Comparison of ENCODE assay signal across 10 cellular contexts in genomic region chr2:219661197-219661954, GRCh38. TPM values are rescaled to one million over a fixed set of nuclear protein-coding genes. Genes with fewer than 3 reads are reported as not detected.
A peak's percentile ranks its signal among the peaks of the same experiment; 100 is the strongest.
DNase-seq lines count a peak whose midpoint lies in the region; ATAC-seq, FAIRE-seq and TF ChIP-seq lines count a peak whose summit lies in the region.
"Had no signal": no experiment of that assay in that cellular context is flagged by ENCODE, and none has a peak within 500 bp of the region (broad histone marks: within the 10 kb centered on the region; RNA-seq: fewer than 3 reads in every experiment).

No MANE protein-coding gene starts in this region.

- no peak overlapping the region for H3K4me3 ChIP-seq in kidney epithelial cell (ENCODE audit: low read depth, low read length)
- H3K4me3 ChIP-seq in gastrocnemius medialis: no peak overlapping the region
- H3K4me3 ChIP-seq: psoas muscle had no signal

- H3K36me3 ChIP-seq in kidney epithelial cell (ENCODE audit: control insufficient read depth, insufficient read depth, low read length): no peaks in the 10 kb centered on the region
- H3K36me3 ChIP-seq in gastrocnemius medialis: no peaks in the 10 kb centered on the region

- H3K4me1 Mint-ChIP-seq in HFFc6 (ENCODE audit: low read depth): peaks cover 68% of the 10 kb centered on the region
- no peaks in the 10 kb centered on the region for H3K4me1 Mint-ChIP-seq in activated T-cell treated with anti-CD3 and anti-CD28 coated beads, Interleukin-2, amount 50 U/mL, for 24 hours (ENCODE audit: low read depth)

- DNase-seq in HFFc6 (peak; percentile 39), kidney epithelial cell (ENCODE audit: low read depth) (peak; percentile 42), frontal cortex (ENCODE audit: low spot score in 2 of 2) (no peak), gastrocnemius medialis (no peak), NOMO-1 treated with dmso at 0.1 percent for 144 hours (lab: John Stamatoyannopoulos, UW; ENCODE audit: unreplicated experiment) (no peak)
- DNase-seq in activated T-cell treated with anti-CD3 and anti-CD28 coated beads, Interleukin-2, amount 50 U/mL, for 24 hours: no peak
- DNase-seq: foreskin melanocyte, psoas muscle had no signal

- H3K4me1 ChIP-seq in gastrocnemius medialis: peaks cover 7 to 12% of the 10 kb centered on the region in 2 donors

- ATAC-seq in GM18907 (IDR thresholded peaks at IDR 0.05; ENCODE audit: unreplicated experiment) (peak; percentile 95), HG03558 (IDR thresholded peaks at IDR 0.05; ENCODE audit: extremely low read depth, unreplicated experiment) (peak; percentile 88), gastrocnemius medialis (no peak)
- ATAC-seq: psoas muscle had no signal

- H3K27me3 Mint-ChIP-seq in HFFc6 (ENCODE audit: insufficient read depth): peaks cover 2% of the 10 kb centered on the region
- H3K27me3 Mint-ChIP-seq in activated T-cell treated with anti-CD3 and anti-CD28 coated beads, Interleukin-2, amount 50 U/mL, for 24 hours: peaks cover 36% of the 10 kb centered on the region

- H3K9me3 Mint-ChIP-seq in HFFc6: peaks cover 12% of the 10 kb centered on the region
- H3K9me3 Mint-ChIP-seq in activated T-cell treated with anti-CD3 and anti-CD28 coated beads, Interleukin-2, amount 50 U/mL, for 24 hours: peaks cover 3% of the 10 kb centered on the region

- H3K27ac ChIP-seq in gastrocnemius medialis: no peak overlapping the region
- H3K27ac ChIP-seq: psoas muscle had no signal

- no peak for TF ChIP-seq CTCF in HFFc6 (IDR thresholded peaks at IDR 0.05)
- no peak for TF ChIP-seq CTCF in kidney epithelial cell (IDR thresholded peaks at IDR 0.05; ENCODE audit: insufficient read depth, low read length, poor library complexity, severe bottlenecking)
- no peak for TF ChIP-seq CTCF in gastrocnemius medialis (IDR thresholded peaks at IDR 0.05 in 4 of 5, conservative IDR thresholded peaks at IDR 0.05 in 1 of 5)

- no peak for FAIRE-seq in frontal cortex (lab: Jason Lieb, UNC)

- peak overlapping the region; percentile 67 for H3K27ac Mint-ChIP-seq in HFFc6
- H3K27ac Mint-ChIP-seq in activated T-cell treated with anti-CD3 and anti-CD28 coated beads, Interleukin-2, amount 50 U/mL, for 24 hours: no peak overlapping the region

- peaks cover 17% of the 10 kb centered on the region for H3K36me3 Mint-ChIP-seq in HFFc6 (ENCODE audit: low read depth)
- H3K36me3 Mint-ChIP-seq in activated T-cell treated with anti-CD3 and anti-CD28 coated beads, Interleukin-2, amount 50 U/mL, for 24 hours (ENCODE audit: low read depth): no peaks in the 10 kb centered on the region

- H3K4me3 Mint-ChIP-seq in HFFc6: peak overlapping the region; percentile 33
- no peak overlapping the region for H3K4me3 Mint-ChIP-seq in activated T-cell treated with anti-CD3 and anti-CD28 coated beads, Interleukin-2, amount 50 U/mL, for 24 hours

- no peaks in the 10 kb centered on the region for H3K9me3 ChIP-seq in gastrocnemius medialis
- H3K9me3 ChIP-seq: psoas muscle had no signal

- H3K27me3 ChIP-seq in kidney epithelial cell (ENCODE audit: control insufficient read depth, insufficient read depth, low read length) (no peaks in the 10 kb centered on the region), gastrocnemius medialis (no peaks in the 10 kb centered on the region)

- intact Hi-C loops in gastrocnemius medialis (cut with DNase I; ENCODE audit: low total_unique reads): no loop called here

- in situ Hi-C loops in gastrocnemius medialis (cut with MboI; ENCODE audit: low sequenced_read_pairs in 4 of 4): no loop called here

- TF ChIP-seq POLR2A in gastrocnemius medialis (IDR thresholded peaks at IDR 0.05): no peak

RNA-seq across cellular contexts. Expression of gene SLC4A3, which starts 33.9 kb away (rescaled TPM):
- total RNA-seq in HFFc6 (2021; fragmentation: NEBNext Ultra II Directional; extraction: Animal tissue kit (Norgen Biotek cat#: 25700)): 10 to 100 TPM in 1 of 6 experiments, 1 to 10 TPM in 5; 3.7 to 13.5 (median 4.3) TPM
- 11.6 TPM in 2 replicates for total RNA-seq in kidney epithelial cell
- 31.8 TPM for total RNA-seq in frontal cortex
- total RNA-seq in gastrocnemius medialis: under 1 TPM in 3 of 4 donors, not detected in 1; 0.25 to 0.35 (median 0.29) TPM

Comparison
In these comparisons a context has a peak if more than half of its experiments do, and no peak if none do; other contexts are left out.
1. ATAC-seq: peak in GM18907 (single experiment) and HG03558 (single experiment); none in gastrocnemius medialis (0 of 2).
2. DNase-seq: peak in HFFc6 (single experiment) and kidney epithelial cell (single experiment); none in frontal cortex (0 of 2), activated T-cell treated with anti-CD3 and anti-CD28 coated beads, Interleukin-2, amount 50 U/mL, for 24 hours (single experiment), gastrocnemius medialis (0 of 2) and NOMO-1 treated with dmso at 0.1 percent for 144 hours (single experiment).